Comparison of ENCODE assay signal across 23 cellular contexts in genomic region chr16:66952430-66953139, GRCh38. TPM values are rescaled to one million over a fixed set of nuclear protein-coding genes. Genes with fewer than 3 reads are reported as not detected.
DNase-seq lines count a peak whose midpoint lies in the region; ATAC-seq, FAIRE-seq and TF ChIP-seq lines count a peak whose summit lies in the region.
"Had no signal": no experiment of that assay in that cellular context is flagged by ENCODE, and none has a peak within 500 bp of the region (broad histone marks: within the 10 kb centered on the region; RNA-seq: fewer than 3 reads in every experiment).

No MANE protein-coding gene starts in this region.

- no peaks in the 10 kb centered on the region for H3K4me1 Mint-ChIP-seq in chondrocyte (ENCODE audit: low read depth)

- H3K27ac Mint-ChIP-seq in chondrocyte (ENCODE audit: unreplicated experiment) = no peak overlapping the region
- H3K27ac Mint-ChIP-seq: CD8-positive, alpha-beta T cell had no signal

- peaks cover 2% of the 10 kb centered on the region for H3K9me3 ChIP-seq in K562 (replicated peaks; ENCODE audit: control insufficient read depth, insufficient read depth, low read depth, low read length)
- peaks cover 8% of the 10 kb centered on the region for H3K9me3 ChIP-seq in psoas muscle

- H4K20me1 ChIP-seq in K562 (replicated peaks; ENCODE audit: control insufficient read depth, insufficient read depth, low read length) = no peaks in the 10 kb centered on the region

- H3K4me3 ChIP-seq in K562 (no peak overlapping the region), psoas muscle (peak overlapping the region; percentile 4), lower leg skin (ENCODE audit: low read depth, poor library complexity, severe bottlenecking) (no peak overlapping the region)
- H3K4me3 ChIP-seq: BLaER1, SJSA1 had no signal

- no peak for TF ChIP-seq EP300 in K562 (IDR thresholded peaks at IDR 0.05; ENCODE audit: low read length)

- H3K27me3 Mint-ChIP-seq in chondrocyte (ENCODE audit: low read depth) = peaks cover 3% of the 10 kb centered on the region

- DNase-seq in NCI-H1092 treated with DMSO at 0.1 percent for 48 hours (lab: John Stamatoyannopoulos, UW) (peak; percentile 15), NCI-H1092 (lab: John Stamatoyannopoulos, UW) (no peak), NCI-H2171 treated with DMSO at 0.1 percent for 48 hours (lab: John Stamatoyannopoulos, UW) (peak; percentile 79), K562 (ENCODE audit: extremely low read depth in 1 of 4, low spot score in 3 of 4) (no peak), psoas muscle (no peak), chondrocyte (ENCODE audit: low spot score) (no peak), lower leg skin (ENCODE audit: low spot score in 2 of 2) (no peak), 8988T (no peak)
- DNase-seq: CD8-positive, alpha-beta T cell; EL; H7; MV-4-11; NCI-H1436; NCI-H2029 treated with DMSO at 0.1 percent for 48 hours; NCI-H226; NCI-H526 treated with DMSO at 0.1 percent for 48 hours; PC-3; SW 1271 had no signal

- ATAC-seq in K562 = no peak
- ATAC-seq in psoas muscle = no peak
- ATAC-seq: CD8-positive, alpha-beta T cell; PC-3 had no signal

- in situ Hi-C loops in K562 (cut with MboI) = loop anchor here (25.0 kb wide), 2 partner anchors 210 to 460 kb away; partner anchors contain the start of genes B3GNT9, FBXL8, HSF4 and NOL3

- H3K36me3 Mint-ChIP-seq in chondrocyte (ENCODE audit: low read depth) = no peaks in the 10 kb centered on the region
- H3K36me3 Mint-ChIP-seq: CD8-positive, alpha-beta T cell had no signal

- H3K9ac ChIP-seq in K562 (ENCODE audit: insufficient read depth in 1 of 2, low read depth in 2 of 2, low read length in 2 of 2) = no peak overlapping the region
- H3K9ac ChIP-seq: BLaER1 had no signal

- TF ChIP-seq POLR2A in K562 (conservative IDR thresholded peaks at IDR 0.05) (no peak), lower leg skin (IDR thresholded peaks at IDR 0.05) (no peak)

- H3K27me3 ChIP-seq in K562 (ENCODE audit: control insufficient read depth in 2 of 2, insufficient read depth in 2 of 2, low read length in 2 of 2) (no peaks in the 10 kb centered on the region), psoas muscle (ENCODE audit: insufficient read depth in 3 of 3, low read length in 2 of 3) (no peaks in the 10 kb centered on the region)

- no peaks in the 10 kb centered on the region for H3K79me2 ChIP-seq in K562 (ENCODE audit: control insufficient read depth, insufficient read depth, low read length)

- peaks cover 8% of the 10 kb centered on the region for H3K9me3 Mint-ChIP-seq in chondrocyte (ENCODE audit: low read depth)
- H3K9me3 Mint-ChIP-seq: CD8-positive, alpha-beta T cell had no signal

- no peak for FAIRE-seq in K562 (lab: Jason Lieb, UNC)
- FAIRE-seq: A204.1, HTR-8/SVneo had no signal

- H3K9me1 ChIP-seq in K562 (ENCODE audit: control insufficient read depth, insufficient read depth, low read length) = no peaks in the 10 kb centered on the region

- intact Hi-C loops in K562 (cut with micrococcal nuclease) = loop anchor here (5.0 to 10.0 kb wide), 4 partner anchors 65 to 512 kb away; partner anchors contain the start of genes FHOD1, MATCAP1 and SLC9A5
- intact Hi-C loops in psoas muscle (cut with DNase I) = loop anchor here in 1 of 2 donors (10.0 kb wide), 1 partner anchor 58 kb away; no protein-coding TSS in a partner anchor
- intact Hi-C loops in lower leg skin (cut with DNase I; ENCODE audit: low total_unique reads) = no loop called here

- no TSS peak for BruUV-seq in K562 (replicated peaks; lab: Mats Ljungman, UMichigan)

- H3K27ac ChIP-seq in K562 (ENCODE audit: extremely low read depth, low read depth, low read length) = no peak overlapping the region
- H3K27ac ChIP-seq in psoas muscle = peak overlapping the region; percentile 91
- H3K27ac ChIP-seq: BLaER1, HL-60, SJSA1 had no signal

- 46% methylated on average over 7 of the region's 7 CpGs for WGBS in K562 (ENCODE audit: insufficient coverage, low coverage, missing lambda C conversion rate)
- WGBS in psoas muscle, 3 donors = 41 to 75% (median 53%) methylated on average over 7 of the region's 7 CpGs
- 80 to 93% methylated on average over 7 of the region's 7 CpGs for WGBS in lower leg skin, 2 donors

- no peak overlapping the region for H2AFZ ChIP-seq in K562 (ENCODE audit: low read depth, low read length)

- TF ChIP-seq RAD21 in K562 (CRISPR knock-in tag; conservative IDR thresholded peaks at IDR 0.05 in 1 of 2, IDR thresholded peaks at IDR 0.05 in 1 of 2) = no peak

- no peak overlapping the region for H3K4me3 Mint-ChIP-seq in chondrocyte (ENCODE audit: unreplicated experiment)
- H3K4me3 Mint-ChIP-seq: CD8-positive, alpha-beta T cell had no signal

- H3K36me3 ChIP-seq in K562 (ENCODE audit: control insufficient read depth, insufficient read depth, low read length) = no peaks in the 10 kb centered on the region
- H3K36me3 ChIP-seq in psoas muscle (ENCODE audit: insufficient read depth in 1 of 2, low read depth in 1 of 2) = peaks cover 0 to 6% of the 10 kb centered on the region in 2 donors
- H3K36me3 ChIP-seq: BLaER1, SJSA1 had no signal

- H3K4me2 ChIP-seq in K562 (ENCODE audit: insufficient read depth, low read length) = no peak overlapping the region
- H3K4me2 ChIP-seq: BLaER1 had no signal

- no peak for TF ChIP-seq CTCF in K562 (IDR thresholded peaks at IDR 0.05 in 2 of 3, conservative IDR thresholded peaks at IDR 0.05 in 1 of 3; ENCODE audit: insufficient read depth in 2 of 3, low read depth in 1 of 3, low read length in 3 of 3)
- TF ChIP-seq CTCF in psoas muscle (IDR thresholded peaks at IDR 0.05) = no peak
- TF ChIP-seq CTCF in chondrocyte (IDR thresholded peaks at IDR 0.05) = no peak
- no peak for TF ChIP-seq CTCF in lower leg skin (IDR thresholded peaks at IDR 0.05)

- POLR2A ChIA-PET in K562 (lab: Yijun Ruan, JAX) = interaction anchor here (1.5 kb wide), 1 partner anchor 9 kb away, joined by 3 read pairs; no protein-coding TSS in a partner anchor

- H3K4me1 ChIP-seq in K562 (replicated peaks in 1 of 2; ENCODE audit: control insufficient read depth in 2 of 2, insufficient read depth in 2 of 2, low read length in 2 of 2) (peaks cover 7 to 10% of the 10 kb centered on the region in 2 experiments; a peak in 2 of 5 replicates), psoas muscle (peaks cover 13% of the 10 kb centered on the region)

- CTCF ChIA-PET in K562 (lab: Yijun Ruan, JAX; ENCODE audit: low intra/inter-chr PET ratio) = no interaction called here

RNA-seq across cellular contexts. Expression of gene CES3, which starts 8.5 kb away (rescaled TPM):
- 3.7 and 10.0 TPM in 2 replicates for total RNA-seq in K562 (2011; cell fraction: chromatin; rRNA removed; ENCODE audit: low replicate concordance)
- 6.3 and 12.5 TPM in 2 replicates for total RNA-seq in K562 (2011; cell fraction: nucleolus; rRNA removed)
- 4.3 and 6.3 TPM in 2 replicates for total RNA-seq in K562 (2011; cell fraction: nucleoplasm; rRNA removed)
- total RNA-seq in K562 (2014; rRNA removed) (0.68 and 2.0 TPM in 2 replicates), K562 (2014; rRNA removed; fragmentation: Illumina TruSeq; extraction: Trizol) (0.61 and 0.65 TPM in 2 replicates), K562 (2015; rRNA removed; fragmentation: Illumina TruSeq; extraction: Trizol) (1.0 and 1.7 TPM in 2 replicates), K562 (2021) (2.2 and 2.8 TPM in 2 replicates), psoas muscle (10 to 100 TPM in 3 of 4 donors, 1 to 10 TPM in 1; 9.7 to 15.2 (median 13.5) TPM), chondrocyte (0.12 to 0.75 TPM (median 0.13 TPM) in 3 replicates), lower leg skin (1 to 10 TPM in 3 of 4 donors, under 1 TPM in 1; 0.59 to 1.3 (median 1.2) TPM)
- polyA plus RNA-seq in K562 (2011; rRNA removed) (0.60 and 4.4 TPM in 2 replicates), K562 (2014; fragmentation: Illumina TruSeq; extraction: Trizol) (0.98 and 1.2 TPM in 2 replicates), K562 (2014; fragmentation: Nextera tagmentation; extraction: Ambion mirVana) (under 1 TPM; 0.06 TPM), K562 (2014; rRNA removed) (1.3 and 3.1 TPM in 2 replicates), psoas muscle (1 to 10 TPM in 2 of 3 donors, under 1 TPM in 1; 0.48 to 8.7 (median 8.5) TPM)
- polyA plus RNA-seq in K562 (2011; cell fraction: cytosol; rRNA removed) = 0.57 and 2.3 TPM in 2 replicates
- polyA plus RNA-seq in K562 (2011; cell fraction: nucleus; rRNA removed) = 8.2 and 24.8 TPM in 2 replicates
- polyA plus RNA-seq in K562 (2012) = 1.2 and 3.3 TPM in 2 replicates
- 1.1 and 2.1 TPM in 2 replicates for polyA minus RNA-seq in K562 (2011; rRNA and poly(A)+ RNA removed)
- polyA minus RNA-seq in K562 (2011; cell fraction: cytosol; rRNA and poly(A)+ RNA removed) = 2.2 TPM in 1 of 2 replicates, not detected in the other
- 3.6 and 18.4 TPM in 2 replicates for polyA minus RNA-seq in K562 (2011; cell fraction: nucleus; rRNA and poly(A)+ RNA removed)
- total RNA-seq: SJSA1 had no signal

RNA-seq across cellular contexts. Expression of gene CES2, which starts 17.3 kb away (rescaled TPM):
- 47.2 and 114 TPM in 2 replicates for total RNA-seq in K562 (2011; cell fraction: chromatin; rRNA removed; ENCODE audit: low replicate concordance)
- 82.2 and 90.6 TPM in 2 replicates for total RNA-seq in K562 (2011; cell fraction: nucleolus; rRNA removed)
- 50.4 and 59.2 TPM in 2 replicates for total RNA-seq in K562 (2011; cell fraction: nucleoplasm; rRNA removed)
- 35.0 and 38.1 TPM in 2 replicates for total RNA-seq in K562 (2014; rRNA removed)
- 15.2 and 16.8 TPM in 2 replicates for total RNA-seq in K562 (2014; rRNA removed; fragmentation: Illumina TruSeq; extraction: Trizol)
- 23.6 and 24.4 TPM in 2 replicates for total RNA-seq in K562 (2015; rRNA removed; fragmentation: Illumina TruSeq; extraction: Trizol)
- total RNA-seq in K562 (2021) = 33.5 and 37.9 TPM in 2 replicates
- 14.0 and 14.1 TPM in 2 replicates for polyA plus RNA-seq in K562 (2011; rRNA removed)
- 14.0 and 32.8 TPM in 2 replicates for polyA plus RNA-seq in K562 (2011; cell fraction: cytosol; rRNA removed)
- polyA plus RNA-seq in K562 (2011; cell fraction: nucleus; rRNA removed) = 17.8 and 25.2 TPM in 2 replicates
- 22.3 and 36.1 TPM in 2 replicates for polyA plus RNA-seq in K562 (2012)
- 24.9 and 28.4 TPM in 2 replicates for polyA plus RNA-seq in K562 (2014; fragmentation: Illumina TruSeq; extraction: Trizol)
- 1 to 10 TPM; 2.2 to 2.4 TPM for polyA plus RNA-seq in K562 (2014; fragmentation: Nextera tagmentation; extraction: Ambion mirVana)
- 27.7 and 28.3 TPM in 2 replicates for polyA plus RNA-seq in K562 (2014; rRNA removed)
- 11.9 and 18.9 TPM in 2 replicates for polyA minus RNA-seq in K562 (2011; rRNA and poly(A)+ RNA removed)
- 22.0 and 22.2 TPM in 2 replicates for polyA minus RNA-seq in K562 (2011; cell fraction: cytosol; rRNA and poly(A)+ RNA removed)
- polyA minus RNA-seq in K562 (2011; cell fraction: nucleus; rRNA and poly(A)+ RNA removed) = 44.2 and 45.3 TPM in 2 replicates
- total RNA-seq in psoas muscle = 10 to 100 TPM; 22.7 to 92.8 (median 57.6) TPM
- 10 to 100 TPM; 12.8 to 22.4 (median 21.6) TPM for polyA plus RNA-seq in psoas muscle
- total RNA-seq in chondrocyte = 25.2 to 27.9 TPM (median 26.0 TPM) in 3 replicates
- total RNA-seq in lower leg skin = 10 to 100 TPM; 37.4 to 90.2 (median 50.2) TPM

RNA-seq across cellular contexts. Expression of gene CIAO2B, which starts 18.4 kb away (rescaled TPM):
- 10.4 and 40.1 TPM in 2 replicates for total RNA-seq in K562 (2011; cell fraction: chromatin; rRNA removed; ENCODE audit: low replicate concordance)
- total RNA-seq in K562 (2011; cell fraction: nucleolus; rRNA removed) = 65.7 and 75.7 TPM in 2 replicates
- total RNA-seq in K562 (2011; cell fraction: nucleoplasm; rRNA removed) = 39.2 and 45.6 TPM in 2 replicates
- total RNA-seq in K562 (2014; rRNA removed) = 147 and 189 TPM in 2 replicates
- 57.6 and 86.8 TPM in 2 replicates for total RNA-seq in K562 (2014; rRNA removed; fragmentation: Illumina TruSeq; extraction: Trizol)
- total RNA-seq in K562 (2015; rRNA removed; fragmentation: Illumina TruSeq; extraction: Trizol) = 104 and 111 TPM in 2 replicates
- total RNA-seq in K562 (2021) = 99.4 and 104 TPM in 2 replicates
- 146 and 161 TPM in 2 replicates for polyA plus RNA-seq in K562 (2011; rRNA removed)
- polyA plus RNA-seq in K562 (2011; cell fraction: cytosol; rRNA removed) = 295 and 471 TPM in 2 replicates
- polyA plus RNA-seq in K562 (2011; cell fraction: nucleus; rRNA removed) = 117 and 133 TPM in 2 replicates
- 198 and 206 TPM in 2 replicates for polyA plus RNA-seq in K562 (2012)
- polyA plus RNA-seq in K562 (2014; fragmentation: Illumina TruSeq; extraction: Trizol) = 113 and 154 TPM in 2 replicates
- 100 to 1,000 TPM; 104 to 122 TPM for polyA plus RNA-seq in K562 (2014; fragmentation: Nextera tagmentation; extraction: Ambion mirVana)
- polyA plus RNA-seq in K562 (2014; rRNA removed) = 182 and 250 TPM in 2 replicates
- polyA minus RNA-seq in K562 (2011; rRNA and poly(A)+ RNA removed) = 67.2 and 95.6 TPM in 2 replicates
- polyA minus RNA-seq in K562 (2011; cell fraction: cytosol; rRNA and poly(A)+ RNA removed) = 68.9 and 80.4 TPM in 2 replicates
- polyA minus RNA-seq in K562 (2011; cell fraction: nucleus; rRNA and poly(A)+ RNA removed) = 16.6 and 19.4 TPM in 2 replicates
- total RNA-seq in psoas muscle = 100 to 1,000 TPM; 145 to 346 (median 248) TPM
- polyA plus RNA-seq in psoas muscle = 100 to 1,000 TPM; 431 to 818 (median 460) TPM
- total RNA-seq in chondrocyte = 55.9 to 64.9 TPM (median 61.3 TPM) in 3 replicates
- 10 to 100 TPM; 39.3 to 60.3 (median 55.4) TPM for total RNA-seq in lower leg skin

RNA-seq across cellular contexts. Expression of gene RRAD, which starts 27.2 kb away (rescaled TPM):
- not detected in 2 replicates for total RNA-seq in K562 (2011; cell fraction: chromatin; rRNA removed; ENCODE audit: low replicate concordance)
- total RNA-seq in K562 (2011; cell fraction: nucleolus; rRNA removed) = 0.79 and 1.2 TPM in 2 replicates
- 0.44 TPM in 1 of 2 replicates, not detected in the other for total RNA-seq in K562 (2011; cell fraction: nucleoplasm; rRNA removed)
- total RNA-seq in K562 (2014; rRNA removed) (0.09 and 0.12 TPM in 2 replicates), K562 (2014; rRNA removed; fragmentation: Illumina TruSeq; extraction: Trizol) (not detected in 2 replicates), K562 (2015; rRNA removed; fragmentation: Illumina TruSeq; extraction: Trizol) (not detected in 2 replicates), K562 (2021) (0.13 and 0.16 TPM in 2 replicates), psoas muscle (1,000 to 10,000 TPM in 1 of 4 donors, 100 to 1,000 TPM in 3; 164 to 2,869 (median 749) TPM), chondrocyte (0.75 to 6.5 TPM (median 4.4 TPM) in 3 replicates), lower leg skin (10 to 100 TPM in 2 of 4 donors, 1 to 10 TPM in 2; 5.9 to 34.3 (median 17.4) TPM)
- polyA plus RNA-seq in K562 (2011; rRNA removed) (0.05 and 0.20 TPM in 2 replicates), K562 (2014; fragmentation: Illumina TruSeq; extraction: Trizol) (not detected in 2 replicates), K562 (2014; fragmentation: Nextera tagmentation; extraction: Ambion mirVana) (not detected), K562 (2014; rRNA removed) (0.12 TPM in 1 of 2 replicates, not detected in the other), psoas muscle (100 to 1,000 TPM; 168 to 304 (median 293) TPM)
- 0.28 and 0.65 TPM in 2 replicates for polyA plus RNA-seq in K562 (2011; cell fraction: cytosol; rRNA removed)
- 0.20 and 0.71 TPM in 2 replicates for polyA plus RNA-seq in K562 (2011; cell fraction: nucleus; rRNA removed)
- 0.12 and 1.1 TPM in 2 replicates for polyA plus RNA-seq in K562 (2012)
- polyA minus RNA-seq in K562 (2011; rRNA and poly(A)+ RNA removed) = 0.14 TPM in 1 of 2 replicates, not detected in the other
- polyA minus RNA-seq in K562 (2011; cell fraction: cytosol; rRNA and poly(A)+ RNA removed) = 0.95 TPM in 1 of 2 replicates, not detected in the other
- polyA minus RNA-seq in K562 (2011; cell fraction: nucleus; rRNA and poly(A)+ RNA removed) = 0.22 TPM in 1 of 2 replicates, not detected in the other

RNA-seq across cellular contexts. Expression of gene CDH16, which starts 33.9 kb away (rescaled TPM):
- total RNA-seq in K562 (2011; cell fraction: chromatin; rRNA removed; ENCODE audit: low replicate concordance) = not detected in 2 replicates
- total RNA-seq in K562 (2011; cell fraction: nucleolus; rRNA removed) = not detected in 2 replicates
- total RNA-seq in K562 (2011; cell fraction: nucleoplasm; rRNA removed) = not detected in 2 replicates
- total RNA-seq in K562 (2014; rRNA removed) (not detected in 2 replicates), K562 (2014; rRNA removed; fragmentation: Illumina TruSeq; extraction: Trizol) (not detected in 2 replicates), K562 (2015; rRNA removed; fragmentation: Illumina TruSeq; extraction: Trizol) (not detected in 2 replicates), K562 (2021) (not detected in 2 replicates), psoas muscle (1 to 10 TPM in 1 of 4 donors, under 1 TPM in 1, not detected in 2; 0.53 to 3.3 TPM), chondrocyte (not detected in 3 replicates), lower leg skin (under 1 TPM in 2 of 4 donors, not detected in 2; 0.10 to 0.58 TPM)
- polyA plus RNA-seq in K562 (2011; rRNA removed) (not detected in 2 replicates), K562 (2014; fragmentation: Illumina TruSeq; extraction: Trizol) (not detected in 2 replicates), K562 (2014; fragmentation: Nextera tagmentation; extraction: Ambion mirVana) (not detected), K562 (2014; rRNA removed) (not detected in 2 replicates), psoas muscle (under 1 TPM; 0.65 to 0.78 (median 0.75) TPM)
- polyA plus RNA-seq in K562 (2011; cell fraction: cytosol; rRNA removed) = not detected in 2 replicates
- not detected in 2 replicates for polyA plus RNA-seq in K562 (2011; cell fraction: nucleus; rRNA removed)
- polyA plus RNA-seq in K562 (2012) = not detected in 2 replicates
- polyA minus RNA-seq in K562 (2011; rRNA and poly(A)+ RNA removed) = not detected in 2 replicates
- not detected in 2 replicates for polyA minus RNA-seq in K562 (2011; cell fraction: cytosol; rRNA and poly(A)+ RNA removed)
- not detected in 2 replicates for polyA minus RNA-seq in K562 (2011; cell fraction: nucleus; rRNA and poly(A)+ RNA removed)
- total RNA-seq: CD8-positive, alpha-beta T cell; H7; PC-3; SJSA1 had no signal

Comparison
In these comparisons a context has a peak if more than half of its experiments do, and no peak if none do; other contexts are left out.
1. DNase-seq: peak in NCI-H1092 treated with DMSO at 0.1 percent for 48 hours (single experiment) and NCI-H2171 treated with DMSO at 0.1 percent for 48 hours (single experiment); none in NCI-H1092 (single experiment), K562 (0 of 4), psoas muscle (0 of 2), chondrocyte (single experiment), lower leg skin (0 of 2) and 8988T (single experiment).